Comparison of ENCODE assay signal across 1 cellular context in genomic region chr7:97027427-97028234, GRCh38.
TF ChIP-seq lines count a peak whose summit lies in the region.

No MANE protein-coding gene starts in this region.

TF ChIP-seq in HepG2, 621 proteins besides CTCF, POLR2A, EP300 and RAD21 (continued from another document and continues in another):
- TF ChIP-seq ZBTB20 (CRISPR knock-in tag; IDR thresholded peaks at IDR 0.05; ENCODE audit: borderline replicate concordance, low read depth) (no peak), ZNF672 (CRISPR knock-in tag; IDR thresholded peaks at IDR 0.05) (no peak), ZNF841 (CRISPR knock-in tag; IDR thresholded peaks at IDR 0.05; ENCODE audit: borderline replicate concordance) (no peak), MXD3 (CRISPR knock-in tag; IDR thresholded peaks at IDR 0.05) (no peak), KAT2B (IDR thresholded peaks at IDR 0.05; ENCODE audit: borderline replicate concordance, low read depth, low read length) (no peak), ZSCAN20 (CRISPR knock-in tag; IDR thresholded peaks at IDR 0.05; ENCODE audit: borderline replicate concordance) (no peak), ZNF451 (CRISPR knock-in tag; IDR thresholded peaks at IDR 0.05) (no peak), ZNF160 (CRISPR knock-in tag; IDR thresholded peaks at IDR 0.05) (no peak), PITX1 (CRISPR knock-in tag; IDR thresholded peaks at IDR 0.05) (no peak), ATF7 (IDR thresholded peaks at IDR 0.05) (no peak), ATF7 (CRISPR knock-in tag; IDR thresholded peaks at IDR 0.05) (no peak), NFIB (CRISPR knock-in tag; IDR thresholded peaks at IDR 0.05; ENCODE audit: borderline replicate concordance) (no peak), FOXM1 (CRISPR knock-in tag; IDR thresholded peaks at IDR 0.05) (no peak), ZNF263 (CRISPR knock-in tag; IDR thresholded peaks at IDR 0.05) (no peak), CBX5 (CRISPR knock-in tag; IDR thresholded peaks at IDR 0.05; ENCODE audit: borderline replicate concordance) (no peak), ZNF275 (CRISPR knock-in tag; IDR thresholded peaks at IDR 0.05; ENCODE audit: borderline replicate concordance) (no peak), ZNF800 (CRISPR knock-in tag; IDR thresholded peaks at IDR 0.05) (no peak), ZSCAN5A (CRISPR knock-in tag; IDR thresholded peaks at IDR 0.05; ENCODE audit: borderline replicate concordance) (no peak), SP140L (CRISPR knock-in tag; IDR thresholded peaks at IDR 0.05; ENCODE audit: borderline replicate concordance) (no peak), ZMYM3 (CRISPR knock-in tag; IDR thresholded peaks at IDR 0.05) (no peak), NAIF1 (CRISPR knock-in tag; IDR thresholded peaks at IDR 0.05; ENCODE audit: borderline replicate concordance) (no peak), CBX1 (IDR thresholded peaks at IDR 0.05; ENCODE audit: low read depth) (no peak), UBTF (CRISPR knock-in tag; IDR thresholded peaks at IDR 0.05) (peak; percentile 33; the same call in 1 of the 2 replicates), ZUFSP (CRISPR knock-in tag; IDR thresholded peaks at IDR 0.05; ENCODE audit: borderline replicate concordance) (no peak), CENPT (CRISPR knock-in tag; IDR thresholded peaks at IDR 0.05; ENCODE audit: low read depth) (no peak), RNF2 (conservative IDR thresholded peaks at IDR 0.05; ENCODE audit: low read depth) (no peak), ZNF441 (CRISPR knock-in tag; IDR thresholded peaks at IDR 0.05; ENCODE audit: borderline replicate concordance) (no peak), KDM6A (CRISPR knock-in tag; IDR thresholded peaks at IDR 0.05; ENCODE audit: low read depth) (no peak), SMAD9 (CRISPR knock-in tag; IDR thresholded peaks at IDR 0.05) (no peak), SRSF1 (optimal IDR thresholded peaks at IDR 0.05; ENCODE audit: low read depth, low read length) (no peak), MXD4 (CRISPR knock-in tag; IDR thresholded peaks at IDR 0.05) (no peak), AKNA (CRISPR knock-in tag; IDR thresholded peaks at IDR 0.05; ENCODE audit: borderline replicate concordance) (no peak), MBD4 (IDR thresholded peaks at IDR 0.05; ENCODE audit: borderline replicate concordance, low read length) (no peak), ZNF574 (CRISPR knock-in tag; IDR thresholded peaks at IDR 0.05) (no peak), CHD2 (IDR thresholded peaks at IDR 0.05; ENCODE audit: low read depth, low read length) (no peak), ZNF768 (CRISPR knock-in tag; IDR thresholded peaks at IDR 0.05) (no peak), FOXC1 (CRISPR knock-in tag; IDR thresholded peaks at IDR 0.05; ENCODE audit: borderline replicate concordance) (peak; percentile 39; the same call in 1 of the 2 replicates), HMGXB4 (CRISPR knock-in tag; IDR thresholded peaks at IDR 0.05; ENCODE audit: borderline replicate concordance in 1 of 2, low read depth in 1 of 2) (peak; percentile 46 to 73; a peak in 1 of 4 replicates), MTA1 (CRISPR knock-in tag; IDR thresholded peaks at IDR 0.05; ENCODE audit: borderline replicate concordance) (no peak), ZNF280B (CRISPR knock-in tag; IDR thresholded peaks at IDR 0.05; ENCODE audit: borderline replicate concordance) (no peak), NCOR1 (IDR thresholded peaks at IDR 0.05; ENCODE audit: borderline replicate concordance, low read length) (no peak), RFX3 (CRISPR knock-in tag; IDR thresholded peaks at IDR 0.05) (no peak), THAP11 (CRISPR knock-in tag; IDR thresholded peaks at IDR 0.05) (0 out of 2 replicates have a peak, but pooled peaks have one; percentile 39), SYNCRIP (IDR thresholded peaks at IDR 0.05; ENCODE audit: insufficient read depth, low read depth, low read length) (no peak), PLRG1 (conservative IDR thresholded peaks at IDR 0.05) (no peak)
